8 cellular contexts compared by ENCODE assay signal in the genomic region with DNA sequence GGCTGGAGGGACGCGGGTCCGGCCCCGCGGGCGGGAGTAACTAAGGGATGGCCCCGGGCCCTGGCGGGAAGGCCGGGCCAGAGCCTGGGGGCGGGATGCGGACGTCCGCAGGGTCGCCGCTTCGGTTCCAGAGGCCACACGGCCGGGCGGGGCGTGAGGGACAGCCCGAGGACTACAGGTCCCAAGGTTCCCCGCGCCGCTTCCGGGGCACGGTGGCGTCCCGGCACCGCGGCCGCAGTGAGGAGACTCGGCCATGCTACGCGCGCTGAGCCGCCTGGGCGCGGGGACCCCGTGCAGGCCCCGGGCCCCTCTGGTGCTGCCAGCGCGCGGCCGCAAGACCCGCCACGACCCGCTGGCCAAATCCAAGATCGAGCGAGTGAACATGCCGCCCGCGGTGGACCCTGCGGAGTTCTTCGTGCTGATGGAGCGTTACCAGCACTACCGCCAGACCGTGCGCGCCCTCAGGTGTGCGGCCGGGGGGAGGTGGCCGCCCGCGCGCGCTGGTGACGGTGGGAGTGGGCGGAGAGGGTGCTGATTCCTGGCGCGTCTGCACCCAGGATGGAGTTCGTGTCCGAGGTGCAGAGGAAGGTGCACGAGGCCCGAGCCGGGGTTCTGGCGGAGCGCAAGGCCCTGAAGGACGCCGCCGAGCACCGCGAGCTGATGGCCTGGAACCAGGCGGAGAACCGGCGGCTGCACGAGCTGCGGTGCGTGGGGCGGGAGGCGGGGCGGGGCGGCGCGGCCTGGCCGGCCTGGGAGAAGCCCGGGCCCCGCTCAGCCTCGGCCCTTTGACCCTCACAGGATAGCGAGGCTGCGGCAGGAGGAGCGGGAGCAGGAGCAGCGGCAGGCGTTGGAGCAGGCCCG. TPM values are rescaled to one million over a fixed set of nuclear protein-coding genes. Genes with fewer than 3 reads are reported as not detected.
DNase-seq lines count a peak whose midpoint lies in the region; ATAC-seq and TF ChIP-seq lines count a peak whose summit lies in the region.

Gene MRPS26 (plus strand): TSS at position 237 of the 861 bp plus-strand sequence. CDS start 17 bp downstream, at position 254.

- peaks cover 5 to 13% of the 10 kb centered on the region in 2 experiments; a peak in 2 of 4 replicates for H3K36me3 ChIP-seq in HCT116 (ENCODE audit: control insufficient read depth in 1 of 2, insufficient read depth in 2 of 2, low read length in 2 of 2)
- peaks cover 26% of the 10 kb centered on the region for H3K36me3 ChIP-seq in left ventricle myocardium inferior
- H3K36me3 ChIP-seq in prostate gland = no peaks in the 10 kb centered on the region

- H3K79me2 ChIP-seq in HCT116 (ENCODE audit: insufficient read depth, low read length) = peaks cover 27% of the 10 kb centered on the region

- CTCF ChIA-PET in GM10248 (lab: Yijun Ruan, JAX) = interaction anchor here (2.9 kb wide), 1 partner anchor 8 kb away, joined by 15 read pairs; no protein-coding TSS in a partner anchor
- CTCF ChIA-PET in HCT116 (lab: Charles Lee) = interaction anchor here (1.2 kb wide), 1 partner anchor 8 kb away, joined by 6 read pairs; no protein-coding TSS in a partner anchor

- peak within 1 kb of the TSS; percentile 97 for H3K4me2 ChIP-seq in HCT116 (ENCODE audit: low read length)

- H3K4me1 ChIP-seq in HCT116 (ENCODE audit: control insufficient read depth in 1 of 2, insufficient read depth in 2 of 2, low read length in 2 of 2) = peaks cover 4 to 27% of the 10 kb centered on the region in 2 experiments; a peak in 3 of 4 replicates
- H3K4me1 ChIP-seq in left ventricle myocardium inferior = peaks cover 49% of the 10 kb centered on the region
- peaks cover 13% of the 10 kb centered on the region for H3K4me1 ChIP-seq in prostate gland (replicated peaks)

- BruUV-seq in HCT116 (replicated peaks; lab: Mats Ljungman, UMichigan) = no TSS peak

- H3K9me3 ChIP-seq in HCT116 (ENCODE audit: control insufficient read depth in 1 of 2, insufficient read depth in 1 of 2, low read depth in 1 of 2, low read length in 2 of 2) (no peaks in the 10 kb centered on the region), left ventricle myocardium inferior (replicated peaks) (no peaks in the 10 kb centered on the region), prostate gland (no peaks in the 10 kb centered on the region)

- H3K27me3 ChIP-seq in HCT116 (ENCODE audit: insufficient read depth, low read length) (no peaks in the 10 kb centered on the region), left ventricle myocardium inferior (ENCODE audit: low read depth) (no peaks in the 10 kb centered on the region), prostate gland (replicated peaks; ENCODE audit: insufficient read depth) (no peaks in the 10 kb centered on the region)

- RAD21 ChIA-PET in HCT116 (lab: Charles Lee; ENCODE audit: low non-redundant PET in 1 of 2, low total read pairs in 2 of 2, uncharacterized antibody in 2 of 2, unreplicated experiment in 2 of 2) = interaction anchor here in 1 of 2 experiments (0.6 kb wide), 1 partner anchor 166 kb away, joined by 6 read pairs; no protein-coding TSS in a partner anchor

- H3K4me3 ChIP-seq in HCT116 (replicated peaks in 1 of 2; ENCODE audit: low read depth in 1 of 2, low read length in 2 of 2) (peak within 1 kb of the TSS; percentile 73 to 97), left ventricle myocardium inferior (peak within 1 kb of the TSS; percentile 87), prostate gland (peak within 1 kb of the TSS; percentile 83 to 93)

- peak; percentile 94 for ATAC-seq in HCT116

- no peak for TF ChIP-seq CTCF in GM10248 (IDR thresholded peaks at IDR 0.05; ENCODE audit: control extremely low read depth, extremely low read depth, low read depth, missing control alignments)
- no peak for TF ChIP-seq CTCF in HCT116 (IDR thresholded peaks at IDR 0.05 in 2 of 3, conservative IDR thresholded peaks at IDR 0.05 in 1 of 3; ENCODE audit: borderline replicate concordance in 1 of 3, insufficient read depth in 1 of 3, low read depth in 2 of 3, low read length in 2 of 3)
- TF ChIP-seq CTCF in left ventricle myocardium inferior (IDR thresholded peaks at IDR 0.05; ENCODE audit: borderline replicate concordance) = no peak
- TF ChIP-seq CTCF in prostate gland (IDR thresholded peaks at IDR 0.05) = peak in 2 of 4 experiments; percentile 10 to 13

- TF ChIP-seq POLR2A in HCT116 (IDR thresholded peaks at IDR 0.05; ENCODE audit: borderline replicate concordance, extremely low read depth, insufficient read depth, insufficient read length) = peak; percentile 87
- peak; percentile 55 for TF ChIP-seq POLR2A in prostate gland (IDR thresholded peaks at IDR 0.05)

- H3K9ac ChIP-seq in HCT116 (ENCODE audit: low read length) = peak within 1 kb of the TSS; percentile 88

- H3K27ac ChIP-seq in HCT116 (ENCODE audit: low read depth, low read length) (peak within 1 kb of the TSS; percentile 87), left ventricle myocardium inferior (replicated peaks) (peak within 1 kb of the TSS; percentile 96), prostate gland (peak within 1 kb of the TSS; percentile 90 to 96)

- no peaks in the 10 kb centered on the region for H4K20me1 ChIP-seq in HCT116 (ENCODE audit: insufficient read depth)

- no peaks in the 10 kb centered on the region for H3K9me2 ChIP-seq in HCT116 (ENCODE audit: insufficient read depth)

- intact Hi-C loops in HCT116 (cut with micrococcal nuclease) (no loop called here), left ventricle myocardium inferior (cut with micrococcal nuclease) (no loop called here), prostate gland (cut with DNase I) (no loop called here)

- H2AFZ ChIP-seq in HCT116 (ENCODE audit: low read depth, low read length, poor library complexity, severe bottlenecking) = peak within 1 kb of the TSS; percentile 29

- under 1% methylated on average over 79 of the region's 104 CpGs for WGBS in prostate gland

- DNase-seq in GM10248 (ENCODE audit: extremely low spot score) (peak; percentile 94), HCT116 (ENCODE audit: low read depth, low spot score) (peak; percentile 60), MV-4-11 (lab: John Stamatoyannopoulos, UW) (peak; percentile 83), T-helper 1 cell (peak; percentile 51 to 87 (median 69)), amniotic epithelial cell (ENCODE audit: low read depth) (peak; percentile 75), left ventricle myocardium inferior (peak; percentile 93), prostate gland (ENCODE audit: low spot score) (peak; percentile 90), ureter (ENCODE audit: low spot score) (peak; percentile 89)

- TF ChIP-seq RAD21 in HCT116 (IDR thresholded peaks at IDR 0.05; ENCODE audit: low read depth) = no peak

- POLR2A ChIA-PET in GM10248 (lab: Yijun Ruan, JAX) (no interaction called here), HCT116 (lab: Charles Lee) (no interaction called here)

TF ChIP-seq in HCT116, 20 proteins besides CTCF, POLR2A, EP300 and RAD21:
- TF ChIP-seq YY1 (IDR thresholded peaks at IDR 0.05; ENCODE audit: extremely low read depth, insufficient replicate concordance, low read depth, low read length) (peak; percentile 76), TCF7L2 (IDR thresholded peaks at IDR 0.05; ENCODE audit: borderline replicate concordance, extremely low read depth, insufficient read depth, insufficient read length) (no peak), CBX3 (IDR thresholded peaks at IDR 0.05; ENCODE audit: low read depth) (no peak), ELF1 (IDR thresholded peaks at IDR 0.05; ENCODE audit: borderline replicate concordance, low read depth) (no peak; the same call in 1 of the 2 replicates), ZNF274 (IDR thresholded peaks at IDR 0.05; ENCODE audit: low read depth, low read length) (no peak), POLR2AphosphoS5 (IDR thresholded peaks at IDR 0.05; ENCODE audit: low read depth, low read length) (peak; percentile 85), EGR1 (IDR thresholded peaks at IDR 0.05; ENCODE audit: low read depth) (peak; percentile 65), CEBPB (IDR thresholded peaks at IDR 0.05; ENCODE audit: low read depth) (no peak), SIN3A (IDR thresholded peaks at IDR 0.05; ENCODE audit: low read depth) (peak; percentile 88), EZH2 (IDR thresholded peaks at IDR 0.05) (no peak), ZFX (IDR thresholded peaks at IDR 0.05) (peak; percentile 99)

RNA-seq across cellular contexts. Expression of gene MRPS26, which starts in this region (rescaled TPM):
- total RNA-seq in HCT116 (2021; ENCODE audit: unreplicated experiment) (84.3 TPM), left ventricle myocardium inferior (55.6 TPM), prostate gland (100 to 1,000 TPM in 1 of 2 donors, 10 to 100 TPM in 1; 75.8 to 129 TPM), ureter (49.6 TPM)
- polyA plus RNA-seq in HCT116 (2012) = 82.6 and 82.7 TPM in 2 replicates

Comparison
In these comparisons a context has a peak if more than half of its experiments do, and no peak if none do; other contexts are left out.
1. Peak in every context shown above with its lines: DNase-seq, ATAC-seq, H3K4me3 ChIP-seq and H3K27ac ChIP-seq.